Comparison of ENCODE assay signal across 20 cellular contexts in the genomic region with DNA sequence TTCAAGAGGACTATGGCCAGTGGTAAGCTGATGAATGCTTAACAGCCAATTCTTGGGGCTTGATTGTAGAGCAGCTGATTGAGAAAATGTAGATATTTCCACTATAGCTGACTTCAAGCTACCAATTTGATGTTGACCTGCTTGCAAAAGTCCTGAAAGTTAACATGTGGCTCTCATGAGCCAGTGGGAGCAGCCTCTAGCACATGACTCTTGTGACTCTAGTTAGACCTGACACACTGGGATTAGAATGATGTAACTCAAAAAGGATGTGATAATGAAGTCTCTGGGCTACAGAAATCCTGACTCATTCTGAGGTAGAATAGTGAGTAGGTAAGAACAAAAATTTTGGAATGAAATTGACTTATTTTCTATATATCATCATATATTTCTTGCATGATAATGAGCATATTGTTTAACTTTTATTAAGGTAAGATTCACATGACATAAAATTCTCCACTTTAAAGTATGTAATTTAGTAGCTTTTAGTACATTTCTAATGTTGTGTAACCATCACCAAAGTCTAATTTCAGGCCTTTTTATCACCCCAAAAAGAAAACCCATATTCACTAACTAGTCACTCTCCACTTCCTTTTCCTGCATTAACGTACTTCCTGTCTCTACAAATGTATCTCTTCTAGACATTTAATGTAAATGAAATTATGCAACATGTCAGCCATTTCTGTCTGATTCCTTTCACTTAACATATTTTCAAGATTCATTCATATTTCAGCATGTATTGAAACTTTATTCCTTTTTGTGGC. TPM values are rescaled to one million over a fixed set of nuclear protein-coding genes. Genes with fewer than 3 reads are reported as not detected.
DNase-seq lines count a peak whose midpoint lies in the region; ATAC-seq, FAIRE-seq and TF ChIP-seq lines count a peak whose summit lies in the region.
"Had no signal": no experiment of that assay in that cellular context is flagged by ENCODE, and none has a peak within 500 bp of the region (broad histone marks: within the 10 kb centered on the region; RNA-seq: fewer than 3 reads in every experiment).

No MANE protein-coding gene starts in this region.

- H3K9ac ChIP-seq in K562 (ENCODE audit: insufficient read depth in 1 of 2, low read depth in 2 of 2, low read length in 2 of 2), result no peak overlapping the region

- H3K4me1 Mint-ChIP-seq in activated CD8-positive, alpha-beta T cell treated with anti-CD3 and anti-CD28 coated beads for 36 hours (ENCODE audit: low read depth), result peaks cover 5% of the 10 kb centered on the region
- peaks cover 6% of the 10 kb centered on the region for H3K4me1 Mint-ChIP-seq in activated CD8-positive, alpha-beta T cell treated with anti-CD3 and anti-CD28 coated beads, Interleukin-2, amount 10 ng/mL, durations not matched to agents 7 days and 5 days (ENCODE audit: low read depth)

- peak; percentile 62 for ATAC-seq in activated CD8-positive, alpha-beta T cell treated with anti-CD3 and anti-CD28 coated beads for 36 hours
- ATAC-seq in activated CD8-positive, alpha-beta T cell treated with anti-CD3 and anti-CD28 coated beads, Interleukin-2, amount 10 ng/mL, durations not matched to agents 7 days and 5 days, result no peak
- ATAC-seq in K562 (peak; percentile 84), left ventricle myocardium superior (no peak)

- no peak for TF ChIP-seq CTCF in activated CD8-positive, alpha-beta T cell treated with anti-CD3 and anti-CD28 coated beads for 36 hours (IDR thresholded peaks at IDR 0.05)
- TF ChIP-seq CTCF in NB4 (IDR thresholded peaks at IDR 0.05; ENCODE audit: low read depth, low read length) (no peak), K562 (IDR thresholded peaks at IDR 0.05 in 2 of 3, conservative IDR thresholded peaks at IDR 0.05 in 1 of 3; ENCODE audit: insufficient read depth in 2 of 3, low read depth in 1 of 3, low read length in 3 of 3) (no peak)

- peaks cover 2% of the 10 kb centered on the region for H3K9me3 Mint-ChIP-seq in activated CD8-positive, alpha-beta T cell treated with anti-CD3 and anti-CD28 coated beads for 36 hours
- H3K9me3 Mint-ChIP-seq in activated CD8-positive, alpha-beta T cell treated with anti-CD3 and anti-CD28 coated beads, Interleukin-2, amount 10 ng/mL, durations not matched to agents 7 days and 5 days (ENCODE audit: insufficient read depth), result peaks cover 10% of the 10 kb centered on the region
- H3K9me3 Mint-ChIP-seq: type B pancreatic cell had no signal

- no peak overlapping the region; the same call in 1 of the 2 replicates for H3K4me2 ChIP-seq in K562 (ENCODE audit: insufficient read depth, low read length)

- in situ Hi-C loops in K562 (cut with MboI), result no loop called here

- no peaks in the 10 kb centered on the region for H3K27me3 Mint-ChIP-seq in activated CD8-positive, alpha-beta T cell treated with anti-CD3 and anti-CD28 coated beads for 36 hours
- peaks cover 4% of the 10 kb centered on the region for H3K27me3 Mint-ChIP-seq in activated CD8-positive, alpha-beta T cell treated with anti-CD3 and anti-CD28 coated beads, Interleukin-2, amount 10 ng/mL, durations not matched to agents 7 days and 5 days (ENCODE audit: low read depth)
- H3K27me3 Mint-ChIP-seq: type B pancreatic cell had no signal

- H3K36me3 Mint-ChIP-seq in activated CD8-positive, alpha-beta T cell treated with anti-CD3 and anti-CD28 coated beads for 36 hours (ENCODE audit: low read depth), result no peaks in the 10 kb centered on the region
- H3K36me3 Mint-ChIP-seq in activated CD8-positive, alpha-beta T cell treated with anti-CD3 and anti-CD28 coated beads, Interleukin-2, amount 10 ng/mL, durations not matched to agents 7 days and 5 days (ENCODE audit: low read depth), result peaks cover 6% of the 10 kb centered on the region
- H3K36me3 Mint-ChIP-seq: type B pancreatic cell had no signal

- no peaks in the 10 kb centered on the region for H3K36me3 ChIP-seq in K562 (ENCODE audit: control insufficient read depth, insufficient read depth, low read length)
- H3K36me3 ChIP-seq: sigmoid colon, SJSA1 had no signal

- TF ChIP-seq EP300 in K562 (IDR thresholded peaks at IDR 0.05; ENCODE audit: low read length), result no peak

- TF ChIP-seq RAD21 in K562 (CRISPR knock-in tag; conservative IDR thresholded peaks at IDR 0.05 in 1 of 2, IDR thresholded peaks at IDR 0.05 in 1 of 2), result no peak

- BruUV-seq in K562 (replicated peaks; lab: Mats Ljungman, UMichigan), result no TSS peak

- no peak overlapping the region for H3K4me3 Mint-ChIP-seq in activated CD8-positive, alpha-beta T cell treated with anti-CD3 and anti-CD28 coated beads for 36 hours
- no peak overlapping the region for H3K4me3 Mint-ChIP-seq in activated CD8-positive, alpha-beta T cell treated with anti-CD3 and anti-CD28 coated beads, Interleukin-2, amount 10 ng/mL, durations not matched to agents 7 days and 5 days
- H3K4me3 Mint-ChIP-seq: type B pancreatic cell had no signal

- peaks cover 0 to 5% of the 10 kb centered on the region in 2 experiments; a peak in 1 of 5 replicates for H3K4me1 ChIP-seq in K562 (replicated peaks in 1 of 2; ENCODE audit: control insufficient read depth in 2 of 2, insufficient read depth in 2 of 2, low read length in 2 of 2)
- H3K4me1 ChIP-seq: Caco-2, sigmoid colon, SJSA1 had no signal

- no peaks in the 10 kb centered on the region for H4K20me1 ChIP-seq in K562 (replicated peaks; ENCODE audit: control insufficient read depth, insufficient read depth, low read length)

- no peak overlapping the region for H3K4me3 ChIP-seq in NB4 (ENCODE audit: low read depth, low read length)
- H3K4me3 ChIP-seq in K562, result no peak overlapping the region
- H3K4me3 ChIP-seq: dorsolateral prefrontal cortex, sigmoid colon, SJSA1 had no signal

- CTCF ChIA-PET in activated CD8-positive, alpha-beta T cell treated with anti-CD3 and anti-CD28 coated beads for 36 hours (lab: Charles Lee), result interaction anchor here (1.5 kb wide), 1 partner anchor 88 kb away, joined by 3 read pairs; no protein-coding TSS in a partner anchor
- CTCF ChIA-PET in activated CD8-positive, alpha-beta T cell treated with anti-CD3 and anti-CD28 coated beads, Interleukin-2, amount 10 ng/mL, durations not matched to agents 7 days and 5 days (lab: Charles Lee), result no interaction called here
- CTCF ChIA-PET in K562 (lab: Yijun Ruan, JAX; ENCODE audit: low intra/inter-chr PET ratio), result interaction anchor here (0.7 kb wide), 1 partner anchor 88 kb away, joined by 3 read pairs; no protein-coding TSS in a partner anchor

- H3K9me3 ChIP-seq in K562 (replicated peaks; ENCODE audit: control insufficient read depth, insufficient read depth, low read depth, low read length), result no peaks in the 10 kb centered on the region
- H3K9me3 ChIP-seq: Caco-2, sigmoid colon, SJSA1 had no signal

- H2AFZ ChIP-seq in K562 (ENCODE audit: low read depth, low read length), result peak overlapping the region; percentile 53

- H3K9me1 ChIP-seq in K562 (ENCODE audit: control insufficient read depth, insufficient read depth, low read length), result no peaks in the 10 kb centered on the region

- peak overlapping the region; percentile 37; the same call in 2 of the 3 replicates for H3K27ac ChIP-seq in K562 (ENCODE audit: extremely low read depth, low read depth, low read length)
- H3K27ac ChIP-seq: dorsolateral prefrontal cortex, sigmoid colon, SJSA1, VCaP had no signal

- WGBS in K562 (ENCODE audit: insufficient coverage, low coverage, missing lambda C conversion rate), result 71% methylated on average over 1 of the region's 1 CpG

- intact Hi-C loops in activated CD8-positive, alpha-beta T cell treated with anti-CD3 and anti-CD28 coated beads for 36 hours (cut with micrococcal nuclease), result no loop called here
- intact Hi-C loops in K562 (cut with micrococcal nuclease), result no loop called here
- intact Hi-C loops in left ventricle myocardium superior (cut with micrococcal nuclease), result no loop called here

- POLR2A ChIA-PET in activated CD8-positive, alpha-beta T cell treated with anti-CD3 and anti-CD28 coated beads for 36 hours (lab: Charles Lee), result no interaction called here
- POLR2A ChIA-PET in activated CD8-positive, alpha-beta T cell treated with anti-CD3 and anti-CD28 coated beads, Interleukin-2, amount 10 ng/mL, durations not matched to agents 7 days and 5 days (lab: Charles Lee), result no interaction called here
- POLR2A ChIA-PET in K562 (lab: Yijun Ruan, JAX), result no interaction called here

- no peak for DNase-seq in activated CD8-positive, alpha-beta T cell treated with anti-CD3 and anti-CD28 coated beads for 36 hours
- DNase-seq in activated CD8-positive, alpha-beta T cell treated with anti-CD3 and anti-CD28 coated beads, Interleukin-2, amount 10 ng/mL, durations not matched to agents 7 days and 5 days, result no peak
- DNase-seq in NB4 (ENCODE audit: low read depth) (peak; percentile 11), K562 (ENCODE audit: extremely low read depth in 1 of 4, low spot score in 3 of 4) (peak in 1 of 4 experiments; percentile 39), kidney tubule cell (ENCODE audit: low spot score) (peak; percentile 86), cerebellar nuclear complex (lab: John Stamatoyannopoulos, UW) (no peak), pons (ENCODE audit: low spot score) (no peak), left ventricle myocardium superior (no peak)
- DNase-seq: aorta; Caco-2; dorsolateral prefrontal cortex; foreskin melanocyte; NCI-H1092 treated with DMSO at 0.1 percent for 48 hours; NCI-H2171; sigmoid colon; stimulated activated CD4-positive, alpha-beta T cell treated with anti-CD3 and anti-CD28 coated beads, Interleukin-4, amount 100 ng/mL, for 24 hours had no signal

- no peak overlapping the region for H3K27ac Mint-ChIP-seq in activated CD8-positive, alpha-beta T cell treated with anti-CD3 and anti-CD28 coated beads for 36 hours
- no peak overlapping the region for H3K27ac Mint-ChIP-seq in activated CD8-positive, alpha-beta T cell treated with anti-CD3 and anti-CD28 coated beads, Interleukin-2, amount 10 ng/mL, durations not matched to agents 7 days and 5 days
- H3K27ac Mint-ChIP-seq: type B pancreatic cell had no signal

- no peak for FAIRE-seq in K562 (lab: Jason Lieb, UNC)
- FAIRE-seq: GM19239 had no signal

- no peaks in the 10 kb centered on the region for H3K79me2 ChIP-seq in K562 (ENCODE audit: control insufficient read depth, insufficient read depth, low read length)

- TF ChIP-seq POLR2A in NB4 (IDR thresholded peaks at IDR 0.05; ENCODE audit: extremely low read depth, insufficient read length), result no peak
- no peak for TF ChIP-seq POLR2A in K562 (conservative IDR thresholded peaks at IDR 0.05)

- no peaks in the 10 kb centered on the region for H3K27me3 ChIP-seq in K562 (ENCODE audit: control insufficient read depth in 2 of 2, insufficient read depth in 2 of 2, low read length in 2 of 2)
- H3K27me3 ChIP-seq: sigmoid colon, SJSA1 had no signal

RNA-seq across cellular contexts. Expression of a gene that starts 16.1 kb away (rescaled TPM):
- not detected for total RNA-seq in activated CD8-positive, alpha-beta T cell treated with anti-CD3 and anti-CD28 coated beads for 36 hours
- not detected for total RNA-seq in activated CD8-positive, alpha-beta T cell treated with anti-CD3 and anti-CD28 coated beads, Interleukin-2, amount 10 ng/mL, durations not matched to agents 7 days and 5 days
- 0.60 and 1.5 TPM in 2 replicates for total RNA-seq in K562 (2011; cell fraction: chromatin; rRNA removed; ENCODE audit: low replicate concordance)
- total RNA-seq in K562 (2011; cell fraction: nucleolus; rRNA removed), result 1.6 TPM in 1 of 2 replicates, not detected in the other
- 1.0 and 1.6 TPM in 2 replicates for total RNA-seq in K562 (2011; cell fraction: nucleoplasm; rRNA removed)
- total RNA-seq in K562 (2014; rRNA removed), result not detected in 2 replicates
- 0.15 TPM in 1 of 2 replicates, not detected in the other for total RNA-seq in K562 (2014; rRNA removed; fragmentation: Illumina TruSeq; extraction: Trizol)
- total RNA-seq in K562 (2015; rRNA removed; fragmentation: Illumina TruSeq; extraction: Trizol), result not detected in 2 replicates
- total RNA-seq in K562 (2021), result not detected in 2 replicates
- not detected in 2 replicates for polyA plus RNA-seq in K562 (2011; rRNA removed)
- polyA plus RNA-seq in K562 (2011; cell fraction: cytosol; rRNA removed), result not detected in 2 replicates
- 0.11 and 0.13 TPM in 2 replicates for polyA plus RNA-seq in K562 (2011; cell fraction: nucleus; rRNA removed)
- polyA plus RNA-seq in K562 (2012), result not detected in 2 replicates
- polyA plus RNA-seq in K562 (2014; fragmentation: Illumina TruSeq; extraction: Trizol), result not detected in 2 replicates
- not detected for polyA plus RNA-seq in K562 (2014; fragmentation: Nextera tagmentation; extraction: Ambion mirVana)
- not detected in 2 replicates for polyA plus RNA-seq in K562 (2014; rRNA removed)
- polyA minus RNA-seq in K562 (2011; rRNA and poly(A)+ RNA removed), result 0.77 and 0.84 TPM in 2 replicates
- polyA minus RNA-seq in K562 (2011; cell fraction: cytosol; rRNA and poly(A)+ RNA removed), result not detected in 2 replicates
- polyA minus RNA-seq in K562 (2011; cell fraction: nucleus; rRNA and poly(A)+ RNA removed), result 0.81 TPM in 1 of 2 replicates, not detected in the other
- not detected for total RNA-seq in left ventricle myocardium superior
- total RNA-seq: Caco-2, SJSA1 had no signal
- polyA plus RNA-seq: aorta had no signal

RNA-seq across cellular contexts. Expression of a gene that starts 16.2 kb away (rescaled TPM):
- total RNA-seq in activated CD8-positive, alpha-beta T cell treated with anti-CD3 and anti-CD28 coated beads for 36 hours, result not detected
- total RNA-seq in activated CD8-positive, alpha-beta T cell treated with anti-CD3 and anti-CD28 coated beads, Interleukin-2, amount 10 ng/mL, durations not matched to agents 7 days and 5 days, result not detected
- not detected in 2 replicates for total RNA-seq in K562 (2011; cell fraction: chromatin; rRNA removed; ENCODE audit: low replicate concordance)
- not detected in 2 replicates for total RNA-seq in K562 (2011; cell fraction: nucleolus; rRNA removed)
- total RNA-seq in K562 (2011; cell fraction: nucleoplasm; rRNA removed), result not detected in 2 replicates
- total RNA-seq in K562 (2014; rRNA removed) (not detected in 2 replicates), K562 (2014; rRNA removed; fragmentation: Illumina TruSeq; extraction: Trizol) (not detected in 2 replicates), K562 (2015; rRNA removed; fragmentation: Illumina TruSeq; extraction: Trizol) (not detected in 2 replicates), K562 (2021) (not detected in 2 replicates), left ventricle myocardium superior (not detected)
- polyA plus RNA-seq in K562 (2011; rRNA removed) (not detected in 2 replicates), K562 (2014; fragmentation: Illumina TruSeq; extraction: Trizol) (not detected in 2 replicates), K562 (2014; fragmentation: Nextera tagmentation; extraction: Ambion mirVana) (not detected), K562 (2014; rRNA removed) (not detected in 2 replicates)
- not detected in 2 replicates for polyA plus RNA-seq in K562 (2011; cell fraction: cytosol; rRNA removed)
- not detected in 2 replicates for polyA plus RNA-seq in K562 (2011; cell fraction: nucleus; rRNA removed)
- polyA plus RNA-seq in K562 (2012), result not detected in 2 replicates
- polyA minus RNA-seq in K562 (2011; rRNA and poly(A)+ RNA removed), result not detected in 2 replicates
- polyA minus RNA-seq in K562 (2011; cell fraction: cytosol; rRNA and poly(A)+ RNA removed), result not detected in 2 replicates
- polyA minus RNA-seq in K562 (2011; cell fraction: nucleus; rRNA and poly(A)+ RNA removed), result not detected in 2 replicates
- total RNA-seq: aorta, Caco-2, sigmoid colon, SJSA1 had no signal
- polyA plus RNA-seq: aorta had no signal

RNA-seq across cellular contexts. Expression of a gene that starts 32.0 kb away (rescaled TPM):
- total RNA-seq in activated CD8-positive, alpha-beta T cell treated with anti-CD3 and anti-CD28 coated beads for 36 hours, result under 1 TPM; 0.32 to 0.47 TPM
- under 1 TPM; 0.47 to 0.58 TPM for total RNA-seq in activated CD8-positive, alpha-beta T cell treated with anti-CD3 and anti-CD28 coated beads, Interleukin-2, amount 10 ng/mL, durations not matched to agents 7 days and 5 days
- 5.8 and 10.9 TPM in 2 replicates for total RNA-seq in K562 (2011; cell fraction: chromatin; rRNA removed; ENCODE audit: low replicate concordance)
- 3.0 and 4.1 TPM in 2 replicates for total RNA-seq in K562 (2011; cell fraction: nucleolus; rRNA removed)
- total RNA-seq in K562 (2011; cell fraction: nucleoplasm; rRNA removed), result 5.3 and 7.7 TPM in 2 replicates
- total RNA-seq in K562 (2014; rRNA removed) (5.6 and 6.0 TPM in 2 replicates), K562 (2014; rRNA removed; fragmentation: Illumina TruSeq; extraction: Trizol) (7.4 and 7.6 TPM in 2 replicates), K562 (2015; rRNA removed; fragmentation: Illumina TruSeq; extraction: Trizol) (10.3 and 10.5 TPM in 2 replicates), K562 (2021) (6.7 and 7.2 TPM in 2 replicates), left ventricle myocardium superior (1.5 TPM)
- polyA plus RNA-seq in K562 (2011; rRNA removed) (7.7 and 9.5 TPM in 2 replicates), K562 (2014; fragmentation: Illumina TruSeq; extraction: Trizol) (8.2 and 11.8 TPM in 2 replicates), K562 (2014; fragmentation: Nextera tagmentation; extraction: Ambion mirVana) (1 to 10 TPM; 5.0 to 8.7 TPM), K562 (2014; rRNA removed) (9.8 and 9.9 TPM in 2 replicates)
- polyA plus RNA-seq in K562 (2011; cell fraction: cytosol; rRNA removed), result 4.3 and 8.1 TPM in 2 replicates
- polyA plus RNA-seq in K562 (2011; cell fraction: nucleus; rRNA removed), result 6.9 and 10.1 TPM in 2 replicates
- 13.3 and 29.1 TPM in 2 replicates for polyA plus RNA-seq in K562 (2012)
- polyA minus RNA-seq in K562 (2011; rRNA and poly(A)+ RNA removed), result 3.2 and 4.6 TPM in 2 replicates
- 3.4 and 3.6 TPM in 2 replicates for polyA minus RNA-seq in K562 (2011; cell fraction: cytosol; rRNA and poly(A)+ RNA removed)
- 2.6 and 3.8 TPM in 2 replicates for polyA minus RNA-seq in K562 (2011; cell fraction: nucleus; rRNA and poly(A)+ RNA removed)

RNA-seq across cellular contexts. Expression of a gene that starts 47.9 kb away (rescaled TPM):
- under 1 TPM in 1 of 2 experiments, not detected in 1; 0.25 TPM for total RNA-seq in activated CD8-positive, alpha-beta T cell treated with anti-CD3 and anti-CD28 coated beads for 36 hours
- under 1 TPM in 1 of 2 experiments, not detected in 1; 0.23 TPM for total RNA-seq in activated CD8-positive, alpha-beta T cell treated with anti-CD3 and anti-CD28 coated beads, Interleukin-2, amount 10 ng/mL, durations not matched to agents 7 days and 5 days
- total RNA-seq in K562 (2011; cell fraction: chromatin; rRNA removed; ENCODE audit: low replicate concordance), result 0.23 and 0.32 TPM in 2 replicates
- 0.33 and 0.53 TPM in 2 replicates for total RNA-seq in K562 (2011; cell fraction: nucleolus; rRNA removed)
- 0.51 TPM in 1 of 2 replicates, not detected in the other for total RNA-seq in K562 (2011; cell fraction: nucleoplasm; rRNA removed)
- total RNA-seq in K562 (2014; rRNA removed), result 0.14 and 0.16 TPM in 2 replicates
- total RNA-seq in K562 (2014; rRNA removed; fragmentation: Illumina TruSeq; extraction: Trizol), result 0.16 and 0.18 TPM in 2 replicates
- total RNA-seq in K562 (2015; rRNA removed; fragmentation: Illumina TruSeq; extraction: Trizol), result 0.11 and 0.14 TPM in 2 replicates
- 0.09 and 0.20 TPM in 2 replicates for total RNA-seq in K562 (2021)
- polyA plus RNA-seq in K562 (2011; rRNA removed), result 0.14 and 0.20 TPM in 2 replicates
- 0.07 and 0.13 TPM in 2 replicates for polyA plus RNA-seq in K562 (2011; cell fraction: cytosol; rRNA removed)
- 0.97 and 1.1 TPM in 2 replicates for polyA plus RNA-seq in K562 (2011; cell fraction: nucleus; rRNA removed)
- 0.14 and 0.86 TPM in 2 replicates for polyA plus RNA-seq in K562 (2012)
- 0.06 and 0.27 TPM in 2 replicates for polyA plus RNA-seq in K562 (2014; fragmentation: Illumina TruSeq; extraction: Trizol)
- under 1 TPM; 0.07 to 0.14 TPM for polyA plus RNA-seq in K562 (2014; fragmentation: Nextera tagmentation; extraction: Ambion mirVana)
- 0.24 TPM in 1 of 2 replicates, not detected in the other for polyA plus RNA-seq in K562 (2014; rRNA removed)
- polyA minus RNA-seq in K562 (2011; rRNA and poly(A)+ RNA removed), result 0.14 and 0.33 TPM in 2 replicates
- not detected in 2 replicates for polyA minus RNA-seq in K562 (2011; cell fraction: cytosol; rRNA and poly(A)+ RNA removed)
- polyA minus RNA-seq in K562 (2011; cell fraction: nucleus; rRNA and poly(A)+ RNA removed), result 0.27 and 0.56 TPM in 2 replicates
- total RNA-seq in left ventricle myocardium superior, result 0.17 TPM
- total RNA-seq: Caco-2 had no signal

RNA-seq across cellular contexts. Expression of a gene that starts 54.7 kb away (rescaled TPM):
- not detected for total RNA-seq in activated CD8-positive, alpha-beta T cell treated with anti-CD3 and anti-CD28 coated beads for 36 hours
- not detected for total RNA-seq in activated CD8-positive, alpha-beta T cell treated with anti-CD3 and anti-CD28 coated beads, Interleukin-2, amount 10 ng/mL, durations not matched to agents 7 days and 5 days
- total RNA-seq in K562 (2011; cell fraction: chromatin; rRNA removed; ENCODE audit: low replicate concordance), result 0.12 and 0.33 TPM in 2 replicates
- total RNA-seq in K562 (2011; cell fraction: nucleolus; rRNA removed), result not detected in 2 replicates
- not detected in 2 replicates for total RNA-seq in K562 (2011; cell fraction: nucleoplasm; rRNA removed)
- 0.27 TPM in 1 of 2 replicates, not detected in the other for total RNA-seq in K562 (2014; rRNA removed)
- not detected in 2 replicates for total RNA-seq in K562 (2014; rRNA removed; fragmentation: Illumina TruSeq; extraction: Trizol)
- not detected in 2 replicates for total RNA-seq in K562 (2015; rRNA removed; fragmentation: Illumina TruSeq; extraction: Trizol)
- total RNA-seq in K562 (2021), result 0.07 TPM in 1 of 2 replicates, not detected in the other
- 0.05 TPM in 1 of 2 replicates, not detected in the other for polyA plus RNA-seq in K562 (2011; rRNA removed)
- polyA plus RNA-seq in K562 (2011; cell fraction: cytosol; rRNA removed), result not detected in 2 replicates
- polyA plus RNA-seq in K562 (2011; cell fraction: nucleus; rRNA removed), result 0.06 and 0.21 TPM in 2 replicates
- polyA plus RNA-seq in K562 (2012), result not detected in 2 replicates
- polyA plus RNA-seq in K562 (2014; fragmentation: Illumina TruSeq; extraction: Trizol), result not detected in 2 replicates
- under 1 TPM in 1 of 2 experiments, not detected in 1; 0.01 TPM for polyA plus RNA-seq in K562 (2014; fragmentation: Nextera tagmentation; extraction: Ambion mirVana)
- not detected in 2 replicates for polyA plus RNA-seq in K562 (2014; rRNA removed)
- polyA minus RNA-seq in K562 (2011; rRNA and poly(A)+ RNA removed), result 0.11 TPM in 1 of 2 replicates, not detected in the other
- polyA minus RNA-seq in K562 (2011; cell fraction: cytosol; rRNA and poly(A)+ RNA removed), result not detected in 2 replicates
- polyA minus RNA-seq in K562 (2011; cell fraction: nucleus; rRNA and poly(A)+ RNA removed), result 0.13 and 0.22 TPM in 2 replicates
- total RNA-seq in left ventricle myocardium superior, result not detected
- total RNA-seq: Caco-2, SJSA1 had no signal
- polyA plus RNA-seq: aorta, sigmoid colon had no signal

Comparison
In these comparisons a context has a peak if more than half of its experiments do, and no peak if none do; other contexts are left out.
1. ATAC-seq: peak in activated CD8-positive, alpha-beta T cell treated with anti-CD3 and anti-CD28 coated beads for 36 hours (single experiment) and K562 (single experiment); none in activated CD8-positive, alpha-beta T cell treated with anti-CD3 and anti-CD28 coated beads, Interleukin-2, amount 10 ng/mL, durations not matched to agents 7 days and 5 days (single experiment) and left ventricle myocardium superior (single experiment).
2. DNase-seq: peak in NB4 (single experiment) and kidney tubule cell (single experiment); none in activated CD8-positive, alpha-beta T cell treated with anti-CD3 and anti-CD28 coated beads for 36 hours (single experiment), activated CD8-positive, alpha-beta T cell treated with anti-CD3 and anti-CD28 coated beads, Interleukin-2, amount 10 ng/mL, durations not matched to agents 7 days and 5 days (single experiment), cerebellar nuclear complex (0 of 2), pons (single experiment) and left ventricle myocardium superior (single experiment).